In the genomic region with DNA sequence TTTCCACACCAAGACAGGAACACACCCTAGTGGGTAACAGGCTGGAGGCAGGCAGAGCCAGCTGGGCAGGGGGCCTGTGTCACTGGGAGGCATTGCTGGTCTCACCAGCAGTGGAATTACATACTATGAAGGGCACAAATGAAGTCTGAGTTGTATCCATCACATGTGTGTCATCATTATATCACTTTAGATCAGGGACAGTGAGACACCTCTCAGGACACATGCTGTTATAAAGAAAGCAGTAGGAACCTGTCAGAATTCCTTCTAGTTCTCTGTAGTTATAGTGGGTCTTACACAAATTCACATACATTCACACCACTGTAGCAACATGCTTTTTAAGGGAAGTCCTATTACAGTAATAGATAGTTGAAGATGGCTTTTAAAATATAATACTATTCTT, we compare ENCODE assay signal across 8 cellular contexts.
"Had no signal": no experiment of that assay in that cellular context is flagged by ENCODE, and none has a peak within 500 bp of the region (broad histone marks: within the 10 kb centered on the region; RNA-seq: fewer than 3 reads in every experiment).

No MANE protein-coding gene starts in this region.

- H3K4me3 Mint-ChIP-seq: HFFc6 had no signal

- H2AFZ ChIP-seq: GM23248 had no signal

- H3K9ac ChIP-seq: GM23248 had no signal

- H3K4me3 ChIP-seq: GM23248, HAP-1, K562 had no signal

- H3K4me1 ChIP-seq: HAP-1 had no signal

- H3K27ac Mint-ChIP-seq: HFFc6 had no signal

- H3K27ac ChIP-seq: GM23248 had no signal

- H3K9me3 ChIP-seq: HAP-1 had no signal

- H3K36me3 ChIP-seq: HAP-1 had no signal

- DNase-seq: GM23248, GOT3, H7, HFFc6, IMR-90, KG1 had no signal
